ENCODE assay signal across 1 cellular context in genomic region chr5:181191526-181192336, GRCh38.
TF ChIP-seq lines count a peak whose summit lies in the region.

No MANE protein-coding gene starts in this region.

TF ChIP-seq in K562, 482 proteins besides CTCF, POLR2A, EP300 and RAD21 (continued from another document and continues in another):
- peak; percentile 87; the same call in 1 of the 2 replicates for TF ChIP-seq ETS1 (conservative IDR thresholded peaks at IDR 0.05; ENCODE audit: control insufficient read depth, low read depth, low read length)
- TF ChIP-seq ZNF274 (IDR thresholded peaks at IDR 0.05; ENCODE audit: borderline replicate concordance, low read depth, low read length) = peak; percentile 74; the same call in 1 of the 2 replicates
- TF ChIP-seq, protein P1, sequence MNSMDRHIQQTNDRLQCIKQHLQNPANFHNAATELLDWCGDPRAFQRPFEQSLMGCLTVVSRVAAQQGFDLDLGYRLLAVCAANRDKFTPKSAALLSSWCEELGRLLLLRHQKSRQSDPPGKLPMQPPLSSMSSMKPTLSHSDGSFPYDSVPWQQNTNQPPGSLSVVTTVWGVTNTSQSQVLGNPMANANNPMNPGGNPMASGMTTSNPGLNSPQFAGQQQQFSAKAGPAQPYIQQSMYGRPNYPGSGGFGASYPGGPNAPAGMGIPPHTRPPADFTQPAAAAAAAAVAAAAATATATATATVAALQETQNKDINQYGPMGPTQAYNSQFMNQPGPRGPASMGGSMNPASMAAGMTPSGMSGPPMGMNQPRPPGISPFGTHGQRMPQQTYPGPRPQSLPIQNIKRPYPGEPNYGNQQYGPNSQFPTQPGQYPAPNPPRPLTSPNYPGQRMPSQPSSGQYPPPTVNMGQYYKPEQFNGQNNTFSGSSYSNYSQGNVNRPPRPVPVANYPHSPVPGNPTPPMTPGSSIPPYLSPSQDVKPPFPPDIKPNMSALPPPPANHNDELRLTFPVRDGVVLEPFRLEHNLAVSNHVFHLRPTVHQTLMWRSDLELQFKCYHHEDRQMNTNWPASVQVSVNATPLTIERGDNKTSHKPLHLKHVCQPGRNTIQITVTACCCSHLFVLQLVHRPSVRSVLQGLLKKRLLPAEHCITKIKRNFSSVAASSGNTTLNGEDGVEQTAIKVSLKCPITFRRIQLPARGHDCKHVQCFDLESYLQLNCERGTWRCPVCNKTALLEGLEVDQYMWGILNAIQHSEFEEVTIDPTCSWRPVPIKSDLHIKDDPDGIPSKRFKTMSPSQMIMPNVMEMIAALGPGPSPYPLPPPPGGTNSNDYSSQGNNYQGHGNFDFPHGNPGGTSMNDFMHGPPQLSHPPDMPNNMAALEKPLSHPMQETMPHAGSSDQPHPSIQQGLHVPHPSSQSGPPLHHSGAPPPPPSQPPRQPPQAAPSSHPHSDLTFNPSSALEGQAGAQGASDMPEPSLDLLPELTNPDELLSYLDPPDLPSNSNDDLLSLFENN (IDR thresholded peaks at IDR 0.05; ENCODE audit: low read depth in 2 of 2, low read length in 2 of 2) = no peak
- TF ChIP-seq FIP1L1 (IDR thresholded peaks at IDR 0.05; ENCODE audit: low read depth, low read length, poor library complexity, severe bottlenecking) = peak; percentile 44
- TF ChIP-seq ZFP36 (IDR thresholded peaks at IDR 0.05; ENCODE audit: low read depth, low read length, partially characterized antibody) = peak; percentile 33
- no peak for TF ChIP-seq U2AF2 (optimal IDR thresholded peaks at IDR 0.05; ENCODE audit: low read depth, low read length)
- no peak for TF ChIP-seq FOXA1 (IDR thresholded peaks at IDR 0.05; ENCODE audit: borderline replicate concordance)
- peak; percentile 78 to 96 (median 96) for TF ChIP-seq YY1 (IDR thresholded peaks at IDR 0.05; ENCODE audit: borderline replicate concordance in 1 of 3, control insufficient read depth in 1 of 3, extremely low read depth in 1 of 3, insufficient read depth in 3 of 3, insufficient read length in 1 of 3, insufficient replicate concordance in 2 of 3, low read depth in 1 of 3, low read length in 2 of 3)
- no peak for TF ChIP-seq MAFF (IDR thresholded peaks at IDR 0.05; ENCODE audit: low read length)
- TF ChIP-seq ARID3A (IDR thresholded peaks at IDR 0.05; ENCODE audit: borderline replicate concordance, low read depth, low read length) = no peak
- TF ChIP-seq ZNF324 (CRISPR knock-in tag; IDR thresholded peaks at IDR 0.05) = no peak
- TF ChIP-seq, protein P2, sequence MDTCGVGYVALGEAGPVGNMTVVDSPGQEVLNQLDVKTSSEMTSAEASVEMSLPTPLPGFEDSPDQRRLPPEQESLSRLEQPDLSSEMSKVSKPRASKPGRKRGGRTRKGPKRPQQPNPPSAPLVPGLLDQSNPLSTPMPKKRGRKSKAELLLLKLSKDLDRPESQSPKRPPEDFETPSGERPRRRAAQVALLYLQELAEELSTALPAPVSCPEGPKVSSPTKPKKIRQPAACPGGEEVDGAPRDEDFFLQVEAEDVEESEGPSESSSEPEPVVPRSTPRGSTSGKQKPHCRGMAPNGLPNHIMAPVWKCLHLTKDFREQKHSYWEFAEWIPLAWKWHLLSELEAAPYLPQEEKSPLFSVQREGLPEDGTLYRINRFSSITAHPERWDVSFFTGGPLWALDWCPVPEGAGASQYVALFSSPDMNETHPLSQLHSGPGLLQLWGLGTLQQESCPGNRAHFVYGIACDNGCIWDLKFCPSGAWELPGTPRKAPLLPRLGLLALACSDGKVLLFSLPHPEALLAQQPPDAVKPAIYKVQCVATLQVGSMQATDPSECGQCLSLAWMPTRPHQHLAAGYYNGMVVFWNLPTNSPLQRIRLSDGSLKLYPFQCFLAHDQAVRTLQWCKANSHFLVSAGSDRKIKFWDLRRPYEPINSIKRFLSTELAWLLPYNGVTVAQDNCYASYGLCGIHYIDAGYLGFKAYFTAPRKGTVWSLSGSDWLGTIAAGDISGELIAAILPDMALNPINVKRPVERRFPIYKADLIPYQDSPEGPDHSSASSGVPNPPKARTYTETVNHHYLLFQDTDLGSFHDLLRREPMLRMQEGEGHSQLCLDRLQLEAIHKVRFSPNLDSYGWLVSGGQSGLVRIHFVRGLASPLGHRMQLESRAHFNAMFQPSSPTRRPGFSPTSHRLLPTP (IDR thresholded peaks at IDR 0.05; ENCODE audit: borderline replicate concordance, extremely low read depth, insufficient read length) = peak; percentile 89
- TF ChIP-seq IFI16 (CRISPR knock-in tag; IDR thresholded peaks at IDR 0.05) = no peak
- TF ChIP-seq, protein P3, sequence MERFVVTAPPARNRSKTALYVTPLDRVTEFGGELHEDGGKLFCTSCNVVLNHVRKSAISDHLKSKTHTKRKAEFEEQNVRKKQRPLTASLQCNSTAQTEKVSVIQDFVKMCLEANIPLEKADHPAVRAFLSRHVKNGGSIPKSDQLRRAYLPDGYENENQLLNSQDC (CRISPR knock-in tag; IDR thresholded peaks at IDR 0.05) = no peak
- TF ChIP-seq ILK (tag; IDR thresholded peaks at IDR 0.05; ENCODE audit: borderline replicate concordance, low read depth) = no peak
- TF ChIP-seq, protein P4, sequence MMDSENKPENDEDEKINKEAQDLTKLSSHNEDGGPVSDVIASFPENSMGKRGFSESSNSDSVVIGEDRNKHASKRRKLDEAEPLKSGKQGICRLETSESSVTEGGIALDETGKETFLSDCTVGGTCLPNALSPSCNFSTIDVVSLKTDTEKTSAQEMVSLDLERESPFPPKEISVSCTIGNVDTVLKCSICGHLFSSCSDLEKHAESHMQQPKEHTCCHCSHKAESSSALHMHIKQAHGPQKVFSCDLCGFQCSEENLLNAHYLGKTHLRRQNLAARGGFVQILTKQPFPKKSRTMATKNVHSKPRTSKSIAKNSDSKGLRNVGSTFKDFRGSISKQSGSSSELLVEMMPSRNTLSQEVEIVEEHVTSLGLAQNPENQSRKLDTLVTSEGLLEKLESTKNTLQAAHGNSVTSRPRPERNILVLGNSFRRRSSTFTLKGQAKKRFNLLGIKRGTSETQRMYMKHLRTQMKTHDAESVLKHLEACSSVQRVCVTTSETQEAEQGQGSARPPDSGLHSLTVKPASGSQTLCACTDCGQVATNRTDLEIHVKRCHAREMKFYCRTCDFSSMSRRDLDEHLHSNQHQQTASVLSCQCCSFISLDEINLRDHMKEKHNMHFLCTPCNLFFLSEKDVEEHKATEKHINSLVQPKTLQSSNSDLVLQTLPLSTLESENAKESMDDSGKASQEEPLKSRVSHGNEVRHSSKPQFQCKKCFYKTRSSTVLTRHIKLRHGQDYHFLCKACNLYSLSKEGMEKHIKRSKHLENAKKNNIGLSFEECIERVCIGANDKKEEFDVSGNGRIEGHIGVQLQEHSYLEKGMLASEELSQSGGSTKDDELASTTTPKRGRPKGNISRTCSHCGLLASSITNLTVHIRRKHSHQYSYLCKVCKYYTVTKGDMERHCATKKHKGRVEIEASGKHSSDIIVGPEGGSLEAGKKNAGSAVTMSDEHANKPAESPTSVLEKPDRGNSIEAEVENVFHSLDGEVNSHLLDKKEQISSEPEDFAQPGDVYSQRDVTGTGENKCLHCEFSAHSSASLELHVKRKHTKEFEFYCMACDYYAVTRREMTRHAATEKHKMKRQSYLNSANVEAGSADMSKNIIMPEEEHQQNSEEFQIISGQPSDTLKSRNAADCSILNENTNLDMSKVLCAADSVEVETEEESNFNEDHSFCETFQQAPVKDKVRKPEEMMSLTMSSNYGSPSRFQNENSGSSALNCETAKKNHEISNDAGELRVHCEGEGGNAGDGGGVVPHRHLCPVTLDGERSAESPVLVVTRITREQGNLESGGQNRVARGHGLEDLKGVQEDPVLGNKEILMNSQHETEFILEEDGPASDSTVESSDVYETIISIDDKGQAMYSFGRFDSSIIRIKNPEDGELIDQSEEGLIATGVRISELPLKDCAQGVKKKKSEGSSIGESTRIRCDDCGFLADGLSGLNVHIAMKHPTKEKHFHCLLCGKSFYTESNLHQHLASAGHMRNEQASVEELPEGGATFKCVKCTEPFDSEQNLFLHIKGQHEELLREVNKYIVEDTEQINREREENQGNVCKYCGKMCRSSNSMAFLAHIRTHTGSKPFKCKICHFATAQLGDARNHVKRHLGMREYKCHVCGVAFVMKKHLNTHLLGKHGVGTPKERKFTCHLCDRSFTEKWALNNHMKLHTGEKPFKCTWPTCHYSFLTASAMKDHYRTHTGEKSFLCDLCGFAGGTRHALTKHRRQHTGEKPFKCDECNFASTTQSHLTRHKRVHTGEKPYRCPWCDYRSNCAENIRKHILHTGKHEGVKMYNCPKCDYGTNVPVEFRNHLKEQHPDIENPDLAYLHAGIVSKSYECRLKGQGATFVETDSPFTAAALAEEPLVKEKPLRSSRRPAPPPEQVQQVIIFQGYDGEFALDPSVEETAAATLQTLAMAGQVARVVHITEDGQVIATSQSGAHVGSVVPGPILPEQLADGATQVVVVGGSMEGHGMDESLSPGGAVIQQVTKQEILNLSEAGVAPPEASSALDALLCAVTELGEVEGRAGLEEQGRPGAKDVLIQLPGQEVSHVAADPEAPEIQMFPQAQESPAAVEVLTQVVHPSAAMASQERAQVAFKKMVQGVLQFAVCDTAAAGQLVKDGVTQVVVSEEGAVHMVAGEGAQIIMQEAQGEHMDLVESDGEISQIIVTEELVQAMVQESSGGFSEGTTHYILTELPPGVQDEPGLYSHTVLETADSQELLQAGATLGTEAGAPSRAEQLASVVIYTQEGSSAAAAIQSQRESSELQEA (IDR thresholded peaks at IDR 0.05; ENCODE audit: low read depth) = peak; percentile 73
- TF ChIP-seq, protein P5, sequence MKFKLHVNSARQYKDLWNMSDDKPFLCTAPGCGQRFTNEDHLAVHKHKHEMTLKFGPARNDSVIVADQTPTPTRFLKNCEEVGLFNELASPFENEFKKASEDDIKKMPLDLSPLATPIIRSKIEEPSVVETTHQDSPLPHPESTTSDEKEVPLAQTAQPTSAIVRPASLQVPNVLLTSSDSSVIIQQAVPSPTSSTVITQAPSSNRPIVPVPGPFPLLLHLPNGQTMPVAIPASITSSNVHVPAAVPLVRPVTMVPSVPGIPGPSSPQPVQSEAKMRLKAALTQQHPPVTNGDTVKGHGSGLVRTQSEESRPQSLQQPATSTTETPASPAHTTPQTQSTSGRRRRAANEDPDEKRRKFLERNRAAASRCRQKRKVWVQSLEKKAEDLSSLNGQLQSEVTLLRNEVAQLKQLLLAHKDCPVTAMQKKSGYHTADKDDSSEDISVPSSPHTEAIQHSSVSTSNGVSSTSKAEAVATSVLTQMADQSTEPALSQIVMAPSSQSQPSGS (CRISPR knock-in tag; IDR thresholded peaks at IDR 0.05) = no peak
- TF ChIP-seq CEBPG (CRISPR knock-in tag; IDR thresholded peaks at IDR 0.05) = no peak
- TF ChIP-seq CEBPG (tag; conservative IDR thresholded peaks at IDR 0.05 in 1 of 2, IDR thresholded peaks at IDR 0.05 in 1 of 2) = no peak
- TF ChIP-seq ILF3 (IDR thresholded peaks at IDR 0.05; ENCODE audit: borderline replicate concordance) = no peak
- no peak for TF ChIP-seq YBX1 (IDR thresholded peaks at IDR 0.05)
- TF ChIP-seq CTCFL (IDR thresholded peaks at IDR 0.05; ENCODE audit: borderline replicate concordance, insufficient read depth, low read depth, low read length, poor library complexity, severe bottlenecking) = peak; percentile 34
- no peak for TF ChIP-seq NFIX (CRISPR knock-in tag; IDR thresholded peaks at IDR 0.05; ENCODE audit: low read depth)
- TF ChIP-seq GABPA (tag; conservative IDR thresholded peaks at IDR 0.05; ENCODE audit: low read depth) = peak; percentile 76
- peak in 1 of 2 experiments; percentile 70; a peak in 2 of 4 replicates for TF ChIP-seq FOXK2 (conservative IDR thresholded peaks at IDR 0.05 in 1 of 2, IDR thresholded peaks at IDR 0.05 in 1 of 2; ENCODE audit: low read depth in 2 of 2)
- peak; percentile 48; the same call in 1 of the 2 replicates for TF ChIP-seq JUND (IDR thresholded peaks at IDR 0.05; ENCODE audit: borderline replicate concordance, low read depth, low read length)
- TF ChIP-seq JUND (tag; IDR thresholded peaks at IDR 0.05; ENCODE audit: borderline replicate concordance, low read depth, low read length) = no peak; the same call in 2 of the 3 replicates
- no peak; a peak in 1 of 4 replicates for TF ChIP-seq MLX (CRISPR knock-in tag; conservative IDR thresholded peaks at IDR 0.05)
- TF ChIP-seq, protein P6, sequence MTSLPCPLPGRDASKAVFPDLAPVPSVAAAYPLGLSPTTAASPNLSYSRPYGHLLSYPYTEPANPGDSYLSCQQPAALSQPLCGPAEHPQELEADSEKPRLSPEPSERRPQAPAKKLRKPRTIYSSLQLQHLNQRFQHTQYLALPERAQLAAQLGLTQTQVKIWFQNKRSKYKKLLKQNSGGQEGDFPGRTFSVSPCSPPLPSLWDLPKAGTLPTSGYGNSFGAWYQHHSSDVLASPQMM (CRISPR knock-in tag; IDR thresholded peaks at IDR 0.05) = no peak
- TF ChIP-seq SUPT5H (IDR thresholded peaks at IDR 0.05) = peak; percentile 54
- no peak for TF ChIP-seq CHD4 (IDR thresholded peaks at IDR 0.05; ENCODE audit: insufficient read depth, insufficient replicate concordance, low read depth, low read length, poor library complexity, severe bottlenecking)
